Comparison of ENCODE assay signal across 14 cellular contexts in the genomic region with DNA sequence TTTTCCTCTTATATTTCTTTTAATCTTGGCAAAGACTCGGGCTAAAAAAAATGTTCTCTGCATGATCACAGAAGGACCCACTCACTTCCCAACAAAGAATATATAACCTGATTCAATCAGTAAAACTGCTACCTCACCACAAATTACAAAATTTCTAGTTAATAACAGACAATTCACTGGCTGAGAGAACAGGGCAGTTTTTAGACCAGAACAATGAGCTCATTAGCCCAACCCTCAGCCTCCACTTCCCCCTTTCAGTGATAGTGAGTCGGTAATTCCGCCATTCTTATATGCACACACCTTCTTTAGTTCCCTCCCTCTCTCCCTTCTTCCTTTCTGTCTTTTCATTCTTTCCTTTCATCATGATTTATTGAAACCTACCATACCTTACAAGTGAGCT. TPM values are rescaled to one million over a fixed set of nuclear protein-coding genes. Genes with fewer than 3 reads are reported as not detected.
DNase-seq lines count a peak whose midpoint lies in the region; ATAC-seq and TF ChIP-seq lines count a peak whose summit lies in the region.
"Had no signal": no experiment of that assay in that cellular context is flagged by ENCODE, and none has a peak within 500 bp of the region (broad histone marks: within the 10 kb centered on the region; RNA-seq: fewer than 3 reads in every experiment).

No MANE protein-coding gene starts in this region.

- H3K4me1 ChIP-seq in HEK293 (ENCODE audit: control insufficient read depth, insufficient read depth, low read length) (peaks cover 38% of the 10 kb centered on the region), left ventricle myocardium inferior (peaks cover 99% of the 10 kb centered on the region)

- intact Hi-C loops in left ventricle myocardium inferior (cut with micrococcal nuclease), result loop anchor here (10.0 kb wide), 3 partner anchors 56 to 186 kb away; no protein-coding TSS in a partner anchor

- no peaks in the 10 kb centered on the region for H3K27me3 ChIP-seq in left ventricle myocardium inferior (ENCODE audit: low read depth)

- DNase-seq in SK-N-MC (ENCODE audit: low read depth, low spot score), result no peak
- no peak for DNase-seq in left ventricle myocardium inferior
- peak; percentile 91 for DNase-seq in renal cortical epithelial cell (ENCODE audit: low read depth)
- DNase-seq in NCI-H226, result no peak
- DNase-seq: activated T-cell treated with anti-CD3 and anti-CD28 coated beads, Interleukin-2, amount 50 U/mL, for 24 hours; effector CD8-positive, alpha-beta T cell; stimulated activated CD4-positive, alpha-beta T cell treated with anti-CD3 and anti-CD28 coated beads, Interleukin-4, amount 100 ng/mL, for 1 hour; SW 1271 had no signal

- CTCF ChIA-PET in HEK293 (lab: Yijun Ruan, JAX), result interaction anchor here (0.5 to 0.8 kb wide), 4 partner anchors 19 to 755 kb away, joined by 3 to 6 read pairs (median 3); no protein-coding TSS in a partner anchor

- no peak overlapping the region for H3K9ac ChIP-seq in SK-N-MC (ENCODE audit: insufficient read length)
- H3K9ac ChIP-seq: GM23248 had no signal

- no peak overlapping the region for H3K4me3 ChIP-seq in HEK293 (ENCODE audit: low read depth, low read length)
- peak overlapping the region; percentile 53; the same call in 1 of the 2 replicates for H3K4me3 ChIP-seq in SK-N-MC
- H3K4me3 ChIP-seq in left ventricle myocardium inferior, result peak overlapping the region; percentile 42
- H3K4me3 ChIP-seq: GM23248 had no signal

- POLR2A ChIA-PET in HEK293 (lab: Yijun Ruan, JAX), result interaction anchor here (0.7 to 2.3 kb wide), 4 partner anchors 8 to 21 kb away, joined by 3 to 14 read pairs (median 3); a partner anchor contains a TSS

- ATAC-seq in GM19455 (IDR thresholded peaks at IDR 0.05; ENCODE audit: unreplicated experiment), result no peak
- no peak for ATAC-seq in HG02840 (IDR thresholded peaks at IDR 0.05; ENCODE audit: low FRiP score, unreplicated experiment)
- ATAC-seq in HG03457 (IDR thresholded peaks at IDR 0.05; ENCODE audit: unreplicated experiment), result no peak

- TF ChIP-seq CTCF in HEK293 (tag by site-specific recombination; IDR thresholded peaks at IDR 0.05), result no peak
- TF ChIP-seq CTCF in left ventricle myocardium inferior (IDR thresholded peaks at IDR 0.05; ENCODE audit: borderline replicate concordance), result no peak

- H3K27ac ChIP-seq in HEK293 (ENCODE audit: extremely low read depth, low read depth, low read length) (no peak overlapping the region), SK-N-MC (peak overlapping the region; percentile 18; the same call in 1 of the 2 replicates), left ventricle myocardium inferior (replicated peaks) (peak overlapping the region; percentile 82)
- H3K27ac ChIP-seq: C4-2B, GM23248 had no signal

- H3K36me3 ChIP-seq in HEK293 (ENCODE audit: control insufficient read depth in 2 of 2, insufficient read depth in 1 of 2, low read length in 2 of 2), result no peaks in the 10 kb centered on the region
- H3K36me3 ChIP-seq in SK-N-MC (ENCODE audit: insufficient read depth, low read length), result no peaks in the 10 kb centered on the region
- no peaks in the 10 kb centered on the region for H3K36me3 ChIP-seq in left ventricle myocardium inferior

- H3K9me3 ChIP-seq in HEK293 (ENCODE audit: control insufficient read depth, insufficient read depth, low read depth, low read length) (no peaks in the 10 kb centered on the region), SK-N-MC (ENCODE audit: low read depth, low read length) (no peaks in the 10 kb centered on the region), left ventricle myocardium inferior (replicated peaks) (no peaks in the 10 kb centered on the region)

TF ChIP-seq in HEK293, 187 proteins besides CTCF, POLR2A, EP300 and RAD21:
- no peak for TF ChIP-seq ZNF843 (tag by site-specific recombination; IDR thresholded peaks at IDR 0.05)
- no peak for TF ChIP-seq ZNF701 (tag by site-specific recombination; IDR thresholded peaks at IDR 0.05)
- TF ChIP-seq ZNF366 (tag by site-specific recombination; conservative IDR thresholded peaks at IDR 0.05), result peak; percentile 66

RNA-seq across cellular contexts. Expression of a gene that starts 8.9 kb away (rescaled TPM):
- total RNA-seq in left ventricle myocardium inferior, result 127 TPM
- total RNA-seq in renal cortical epithelial cell, result 22.6 and 78.2 TPM in 2 replicates
